12 cellular contexts compared by ENCODE assay signal in genomic region chr14:91876492-91876891, GRCh38.
"Had no signal": no experiment of that assay in that cellular context is flagged by ENCODE, and none has a peak within 500 bp of the region (broad histone marks: within the 10 kb centered on the region; RNA-seq: fewer than 3 reads in every experiment).

No MANE protein-coding gene starts in this region.

- H3K27ac ChIP-seq: cardiac muscle cell, ovary had no signal

- H3K9me3 Mint-ChIP-seq: activated naive CD4-positive, alpha-beta T cell treated with anti-CD3 and anti-CD28 coated beads for 36 hours; activated T-helper 2 cell treated with anti-CD3 and anti-CD28 coated beads, Interferon-gamma antibody, Interleukin-2, Interleukin-4, amounts not matched to agents 10 μg/mL and 5 μg/mL and 100 μg/mL, durations not matched to agents 14 hours and 24 hours and 36 hours had no signal

- H3K4me3 ChIP-seq: cardiac muscle cell, ovary, transverse colon had no signal

- H3K9me3 ChIP-seq: ovary, transverse colon had no signal

- H3K4me3 Mint-ChIP-seq: activated CD8-positive, alpha-beta memory T cell treated with anti-CD3 and anti-CD28 coated beads, Interleukin-2, amount 10 ng/mL, durations not matched to agents 7 days and 5 days; activated naive CD4-positive, alpha-beta T cell treated with anti-CD3 and anti-CD28 coated beads for 36 hours had no signal

- H3K36me3 ChIP-seq: cardiac muscle cell, ovary, transverse colon had no signal

- ATAC-seq: activated CD8-positive, alpha-beta memory T cell treated with anti-CD3 and anti-CD28 coated beads, Interleukin-2, amount 10 ng/mL, durations not matched to agents 7 days and 5 days had no signal

- H3K27me3 ChIP-seq: cardiac muscle cell, ovary, transverse colon had no signal

- H3K27me3 Mint-ChIP-seq: activated CD8-positive, alpha-beta memory T cell treated with anti-CD3 and anti-CD28 coated beads, Interleukin-2, amount 10 ng/mL, durations not matched to agents 7 days and 5 days had no signal

- DNase-seq: activated CD4-positive, alpha-beta T cell treated with anti-CD3 and anti-CD28 coated beads, Interleukin-2, amount 50 U/mL, for 4 hours; activated CD4-positive, CD25-positive, alpha-beta regulatory T cell treated with anti-CD3 and anti-CD28 coated beads, Interleukin-2, amount 50 U/mL, for 72 hours; activated CD8-positive, alpha-beta memory T cell treated with anti-CD3 and anti-CD28 coated beads, Interleukin-2, amount 10 ng/mL, durations not matched to agents 7 days and 5 days; activated naive CD4-positive, alpha-beta T cell treated with anti-CD3 and anti-CD28 coated beads for 36 hours; activated T-cell treated with anti-CD3 and anti-CD28 coated beads, Interleukin-2, amount 50 U/mL, for 1 hour; mammary epithelial cell; ovary; stimulated activated naive CD4-positive, alpha-beta T cell; T-helper 9 cell; transverse colon had no signal

- H3K27ac Mint-ChIP-seq: activated CD8-positive, alpha-beta memory T cell treated with anti-CD3 and anti-CD28 coated beads, Interleukin-2, amount 10 ng/mL, durations not matched to agents 7 days and 5 days; activated naive CD4-positive, alpha-beta T cell treated with anti-CD3 and anti-CD28 coated beads for 36 hours; activated T-helper 2 cell treated with anti-CD3 and anti-CD28 coated beads, Interferon-gamma antibody, Interleukin-2, Interleukin-4, amounts not matched to agents 10 μg/mL and 5 μg/mL and 100 μg/mL, durations not matched to agents 14 hours and 24 hours and 36 hours had no signal
